Comparison of ENCODE assay signal across 7 cellular contexts in the genomic region with DNA sequence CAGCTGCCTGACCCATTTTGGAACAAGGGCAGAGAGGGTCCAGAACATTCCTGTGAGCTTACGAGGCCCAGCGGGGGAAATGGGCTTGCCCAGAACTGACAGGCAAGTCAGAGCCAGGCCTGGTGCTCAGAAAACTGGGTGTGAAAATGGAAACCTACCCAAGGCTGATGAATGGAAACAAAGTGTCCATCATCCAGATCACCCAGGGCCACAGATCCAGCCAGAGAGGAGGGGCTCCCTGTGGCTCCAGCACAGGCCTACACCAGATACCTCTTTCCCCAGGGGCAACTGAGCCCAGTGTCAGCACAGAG. TPM values are rescaled to one million over a fixed set of nuclear protein-coding genes. Genes with fewer than 3 reads are reported as not detected.
DNase-seq lines count a peak whose midpoint lies in the region; ATAC-seq and TF ChIP-seq lines count a peak whose summit lies in the region.
"Had no signal": no experiment of that assay in that cellular context is flagged by ENCODE, and none has a peak within 500 bp of the region (broad histone marks: within the 10 kb centered on the region; RNA-seq: fewer than 3 reads in every experiment).

No MANE protein-coding gene starts in this region.

- no peak overlapping the region for H3K9ac ChIP-seq in rectal smooth muscle tissue (ENCODE audit: low read length)

- WGBS in esophagus squamous epithelium, 2 donors, result 34 to 45% methylated on average over 2 of the region's 2 CpGs

- peaks cover 21% of the 10 kb centered on the region for H3K36me3 Mint-ChIP-seq in HFFc6 (ENCODE audit: low read depth)
- peaks cover 6% of the 10 kb centered on the region for H3K36me3 Mint-ChIP-seq in activated CD4-positive, alpha-beta memory T cell treated with anti-CD3 and anti-CD28 coated beads for 36 hours

- peak overlapping the region; percentile 77 to 98 (median 90) for H3K4me3 ChIP-seq in esophagus squamous epithelium
- no peak overlapping the region for H3K4me3 ChIP-seq in rectal smooth muscle tissue (ENCODE audit: low read length)

- H3K9me3 ChIP-seq in esophagus squamous epithelium, result no peaks in the 10 kb centered on the region
- H3K9me3 ChIP-seq: Caco-2 had no signal

- DNase-seq in HFFc6 (peak; percentile 33), esophagus squamous epithelium (lab: John Stamatoyannopoulos, UW) (no peak), NCI-H82 treated with DMSO at 0.1 percent for 48 hours (lab: John Stamatoyannopoulos, UW; ENCODE audit: unreplicated experiment) (no peak)
- no peak for DNase-seq in activated CD4-positive, alpha-beta memory T cell treated with anti-CD3 and anti-CD28 coated beads for 36 hours
- DNase-seq: Caco-2 had no signal

- CTCF ChIA-PET in activated CD4-positive, alpha-beta memory T cell treated with anti-CD3 and anti-CD28 coated beads for 36 hours (lab: Charles Lee), result interaction anchor here (1.1 kb wide), 1 partner anchor 684 kb away, joined by 3 read pairs; no protein-coding TSS in a partner anchor

- no peak for TF ChIP-seq POLR2A in esophagus squamous epithelium (IDR thresholded peaks at IDR 0.05)

- peak overlapping the region; percentile 90 to 99 (median 96) for H3K27ac ChIP-seq in esophagus squamous epithelium
- H3K27ac ChIP-seq in rectal smooth muscle tissue (ENCODE audit: low read depth, low read length), result peak overlapping the region; percentile 6

- ATAC-seq in HG03135 (IDR thresholded peaks at IDR 0.05; ENCODE audit: unreplicated experiment), result no peak

- intact Hi-C loops in esophagus squamous epithelium (cut with DNase I), result loop anchor here (10.0 kb wide), 1 partner anchor 122 kb away; the partner anchor contains the start of gene RNF44
- intact Hi-C loops in activated CD4-positive, alpha-beta memory T cell treated with anti-CD3 and anti-CD28 coated beads for 36 hours (cut with micrococcal nuclease), result no loop called here

- peaks cover 53 to 90% (median 55%) of the 10 kb centered on the region in 3 donors for H3K4me1 ChIP-seq in esophagus squamous epithelium
- peaks cover 28% of the 10 kb centered on the region for H3K4me1 ChIP-seq in rectal smooth muscle tissue (ENCODE audit: control insufficient read depth, insufficient read depth, low read length)

- peak overlapping the region; percentile 75 for H3K27ac Mint-ChIP-seq in HFFc6
- no peak overlapping the region for H3K27ac Mint-ChIP-seq in activated CD4-positive, alpha-beta memory T cell treated with anti-CD3 and anti-CD28 coated beads for 36 hours

- POLR2A ChIA-PET in activated CD4-positive, alpha-beta memory T cell treated with anti-CD3 and anti-CD28 coated beads for 36 hours (lab: Charles Lee), result no interaction called here

- H3K36me3 ChIP-seq in esophagus squamous epithelium (peaks cover 0 to 22% (median 6%) of the 10 kb centered on the region in 3 donors), rectal smooth muscle tissue (ENCODE audit: control insufficient read depth, insufficient read depth, low read length) (peaks cover 11% of the 10 kb centered on the region)

- H3K27me3 ChIP-seq in esophagus squamous epithelium (no peaks in the 10 kb centered on the region), rectal smooth muscle tissue (ENCODE audit: control insufficient read depth, insufficient read depth, low read length) (no peaks in the 10 kb centered on the region)

- no peaks in the 10 kb centered on the region for H3K9me3 Mint-ChIP-seq in HFFc6
- no peaks in the 10 kb centered on the region for H3K9me3 Mint-ChIP-seq in activated CD4-positive, alpha-beta memory T cell treated with anti-CD3 and anti-CD28 coated beads for 36 hours

- peak overlapping the region; percentile 94 for H3K4me3 Mint-ChIP-seq in HFFc6
- no peak overlapping the region for H3K4me3 Mint-ChIP-seq in activated CD4-positive, alpha-beta memory T cell treated with anti-CD3 and anti-CD28 coated beads for 36 hours

- no peak for TF ChIP-seq CTCF in HFFc6 (IDR thresholded peaks at IDR 0.05)
- no peak for TF ChIP-seq CTCF in esophagus squamous epithelium (IDR thresholded peaks at IDR 0.05)

- H3K4me1 Mint-ChIP-seq in HFFc6 (ENCODE audit: low read depth), result peaks cover 59% of the 10 kb centered on the region
- peaks cover 39% of the 10 kb centered on the region for H3K4me1 Mint-ChIP-seq in activated CD4-positive, alpha-beta memory T cell treated with anti-CD3 and anti-CD28 coated beads for 36 hours (ENCODE audit: low read depth)

- peaks cover 1% of the 10 kb centered on the region for H3K27me3 Mint-ChIP-seq in HFFc6 (ENCODE audit: insufficient read depth)
- H3K27me3 Mint-ChIP-seq in activated CD4-positive, alpha-beta memory T cell treated with anti-CD3 and anti-CD28 coated beads for 36 hours, result no peaks in the 10 kb centered on the region

RNA-seq across cellular contexts. Expression of gene CLTB, which starts 3.1 kb away (rescaled TPM):
- total RNA-seq in HFFc6 (2021; fragmentation: NEBNext Ultra II Directional; extraction: Animal tissue kit (Norgen Biotek cat#: 25700)), result 100 to 1,000 TPM; 178 to 226 (median 202) TPM
- total RNA-seq in esophagus squamous epithelium, result 100 to 1,000 TPM; 347 to 732 (median 444) TPM
- 10 to 100 TPM; 51.5 to 57.0 TPM for total RNA-seq in activated CD4-positive, alpha-beta memory T cell treated with anti-CD3 and anti-CD28 coated beads for 36 hours

RNA-seq across cellular contexts. Expression of gene HIGD2A, which starts 24.7 kb away (rescaled TPM):
- total RNA-seq in HFFc6 (2021; fragmentation: NEBNext Ultra II Directional; extraction: Animal tissue kit (Norgen Biotek cat#: 25700)), result 100 to 1,000 TPM in 4 of 6 experiments, 10 to 100 TPM in 2; 90.4 to 109 (median 105) TPM
- 100 to 1,000 TPM in 2 of 4 donors, 10 to 100 TPM in 2; 77.2 to 122 (median 90.3) TPM for total RNA-seq in esophagus squamous epithelium
- 100 to 1,000 TPM; 112 to 119 TPM for total RNA-seq in activated CD4-positive, alpha-beta memory T cell treated with anti-CD3 and anti-CD28 coated beads for 36 hours

RNA-seq across cellular contexts. Expression of gene NOP16, which starts 24.8 kb away (rescaled TPM):
- 10 to 100 TPM; 27.8 to 48.7 (median 33.2) TPM for total RNA-seq in HFFc6 (2021; fragmentation: NEBNext Ultra II Directional; extraction: Animal tissue kit (Norgen Biotek cat#: 25700))
- total RNA-seq in esophagus squamous epithelium, result 10 to 100 TPM; 19.9 to 38.0 (median 30.9) TPM
- 10 to 100 TPM; 52.5 to 57.6 TPM for total RNA-seq in activated CD4-positive, alpha-beta memory T cell treated with anti-CD3 and anti-CD28 coated beads for 36 hours

RNA-seq across cellular contexts. Expression of gene FAF2, which starts 35.0 kb away (rescaled TPM):
- 10 to 100 TPM; 43.4 to 53.1 (median 49.3) TPM for total RNA-seq in HFFc6 (2021; fragmentation: NEBNext Ultra II Directional; extraction: Animal tissue kit (Norgen Biotek cat#: 25700))
- total RNA-seq in esophagus squamous epithelium, result 10 to 100 TPM; 18.5 to 27.0 (median 24.7) TPM
- total RNA-seq in activated CD4-positive, alpha-beta memory T cell treated with anti-CD3 and anti-CD28 coated beads for 36 hours, result 10 to 100 TPM; 34.4 to 34.6 TPM

RNA-seq across cellular contexts. Expression of gene ARL10, which starts 47.9 kb away (rescaled TPM):
- total RNA-seq in HFFc6 (2021; fragmentation: NEBNext Ultra II Directional; extraction: Animal tissue kit (Norgen Biotek cat#: 25700)), result 1 to 10 TPM; 6.6 to 8.9 (median 8.0) TPM
- total RNA-seq in esophagus squamous epithelium, result 10 to 100 TPM in 1 of 4 donors, 1 to 10 TPM in 3; 2.4 to 10.1 (median 6.3) TPM
- total RNA-seq in activated CD4-positive, alpha-beta memory T cell treated with anti-CD3 and anti-CD28 coated beads for 36 hours, result 10 to 100 TPM in 1 of 2 experiments, 1 to 10 TPM in 1; 9.3 to 12.2 TPM
